22 cellular contexts compared by ENCODE assay signal in genomic region chr2:60267122-60267521, GRCh38.
"Had no signal": no experiment of that assay in that cellular context is flagged by ENCODE, and none has a peak within 500 bp of the region (broad histone marks: within the 10 kb centered on the region; RNA-seq: fewer than 3 reads in every experiment).

No MANE protein-coding gene starts in this region.

- DNase-seq: dorsolateral prefrontal cortex; effector CD4-positive, alpha-beta T cell; kidney; left lung; lower lobe of right lung; pancreas; retina; stimulated activated CD4-positive, alpha-beta T cell treated with anti-CD3 and anti-CD28 coated beads, Interleukin-12 subunit alpha, Interleukin-12 subunit beta, amount 100 ng/mL, for 4 hours; stimulated activated CD4-positive, alpha-beta T cell treated with anti-CD3 and anti-CD28 coated beads, Interleukin-1b, Interleukin-23, amount 100 ng/mL, for 48 hours; stimulated activated CD4-positive, alpha-beta T cell treated with anti-CD3 and anti-CD28 coated beads, Interleukin-4, amount 100 ng/mL, for 1 hour; stimulated activated CD8-positive, alpha-beta memory T cell treated with anti-CD3 and anti-CD28 coated beads, Interleukin-4, amount 100 ng/mL, for 48 hours; stimulated activated naive CD4-positive, alpha-beta T cell; stimulated activated naive CD8-positive, alpha-beta T cell treated with anti-CD3 and anti-CD28 coated beads, Interleukin-15, amount 100 ng/mL, for 72 hours; transverse colon; upper lobe of right lung; uterus had no signal

- H3K27me3 ChIP-seq: hepatocyte, left lung, neutrophil, pancreas, suprapubic skin, transverse colon, upper lobe of right lung, uterus had no signal

- H3K4me1 ChIP-seq: left lung, lower lobe of right lung, pancreas, suprapubic skin, transverse colon, upper lobe of right lung, uterus had no signal

- H3K9me3 ChIP-seq: left lung, lower lobe of right lung, neutrophil, pancreas, suprapubic skin, transverse colon, upper lobe of right lung, uterus had no signal

- H3K36me3 ChIP-seq: left lung, lower lobe of right lung, neutrophil, pancreas, suprapubic skin, transverse colon, upper lobe of right lung, uterus had no signal

- H3K4me3 ChIP-seq: dorsolateral prefrontal cortex, hepatocyte, left lung, lower lobe of right lung, pancreas, smooth muscle cell, suprapubic skin, transverse colon, upper lobe of right lung, uterus had no signal

- H3K27ac ChIP-seq: dorsolateral prefrontal cortex, hepatocyte, left lung, lower lobe of right lung, neutrophil, pancreas, suprapubic skin, transverse colon, upper lobe of right lung, uterus had no signal

- ATAC-seq: left lung; lower lobe of right lung; natural killer cell treated with Interleukin-12 subunit alpha and Interleukin-12 subunit beta and Interleukin-15 and Interleukin-18, amount 100 ng/mL, for 72 hours; sciatic nerve; stimulated activated naive CD8-positive, alpha-beta T cell treated with anti-CD3 and anti-CD28 coated beads, Interleukin-15, amount 100 ng/mL, for 72 hours; upper lobe of right lung had no signal
